ENCODE assay signal across 12 cellular contexts in the genomic region with DNA sequence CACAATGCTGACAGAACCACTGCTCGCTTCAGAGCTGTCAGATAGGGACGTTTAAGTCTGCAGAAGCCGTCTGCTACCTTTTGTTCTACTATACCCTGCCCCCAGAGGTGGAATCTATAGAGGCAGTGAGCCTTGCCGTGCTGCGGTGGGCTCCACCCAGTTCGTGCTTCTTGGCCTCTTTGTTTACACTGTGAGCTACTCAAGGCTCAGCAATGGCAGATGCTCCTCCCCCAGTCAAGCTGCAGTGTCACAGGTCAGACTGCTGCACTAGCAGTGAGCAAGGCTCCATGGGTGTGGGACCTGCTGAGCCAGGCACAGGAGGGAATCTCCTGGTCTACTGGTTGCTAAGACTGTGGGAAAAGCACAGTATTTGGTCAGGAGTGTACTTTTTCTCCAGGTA. TPM values are rescaled to one million over a fixed set of nuclear protein-coding genes. Genes with fewer than 3 reads are reported as not detected.
DNase-seq lines count a peak whose midpoint lies in the region; ATAC-seq and TF ChIP-seq lines count a peak whose summit lies in the region.
"Had no signal": no experiment of that assay in that cellular context is flagged by ENCODE, and none has a peak within 500 bp of the region (broad histone marks: within the 10 kb centered on the region; RNA-seq: fewer than 3 reads in every experiment).

No MANE protein-coding gene starts in this region.

- peaks cover 16% of the 10 kb centered on the region for H3K9me3 Mint-ChIP-seq in neural progenitor cell

- H2AFZ ChIP-seq in HCT116 (ENCODE audit: low read depth, low read length, poor library complexity, severe bottlenecking), result no peak overlapping the region
- peak overlapping the region; percentile 65 for H2AFZ ChIP-seq in neural progenitor cell (replicated peaks)

- H3K9me3 ChIP-seq in HCT116 (ENCODE audit: control insufficient read depth in 1 of 2, insufficient read depth in 1 of 2, low read depth in 1 of 2, low read length in 2 of 2) (no peaks in the 10 kb centered on the region), neural progenitor cell (ENCODE audit: low read depth) (no peaks in the 10 kb centered on the region)
- H3K9me3 ChIP-seq: lower lobe of right lung had no signal

- no peak overlapping the region for H3K27ac ChIP-seq in HCT116 (ENCODE audit: low read depth, low read length)
- no peak overlapping the region for H3K27ac ChIP-seq in neural progenitor cell
- H3K27ac ChIP-seq: lower lobe of right lung had no signal

- H3K4me1 ChIP-seq in HCT116 (ENCODE audit: control insufficient read depth in 1 of 2, insufficient read depth in 2 of 2, low read length in 2 of 2), result peaks cover 0 to 12% of the 10 kb centered on the region in 2 experiments; a peak in 2 of 4 replicates
- H3K4me1 ChIP-seq in neural progenitor cell, result peaks cover 17% of the 10 kb centered on the region

- no peaks in the 10 kb centered on the region for H3K79me2 ChIP-seq in HCT116 (ENCODE audit: insufficient read depth, low read length)
- no peaks in the 10 kb centered on the region for H3K79me2 ChIP-seq in neural progenitor cell (ENCODE audit: low read depth)

- H3F3A ChIP-seq in neural progenitor cell (ENCODE audit: low read depth), result no peaks in the 10 kb centered on the region

- ATAC-seq in HCT116 (peak; percentile 82), GM19035 (IDR thresholded peaks at IDR 0.05; ENCODE audit: unreplicated experiment) (no peak)
- ATAC-seq: sciatic nerve had no signal

- H3K9ac ChIP-seq in HCT116 (ENCODE audit: low read length) (no peak overlapping the region), neural progenitor cell (no peak overlapping the region)

- no TSS peak for BruUV-seq in HCT116 (replicated peaks; lab: Mats Ljungman, UMichigan)

- CTCF ChIA-PET in HCT116 (lab: Charles Lee), result interaction anchor here (1.4 kb wide), 1 partner anchor 9 kb away, joined by 3 read pairs; no protein-coding TSS in a partner anchor

- H3K9me2 ChIP-seq in HCT116 (ENCODE audit: insufficient read depth), result no peaks in the 10 kb centered on the region

- no peaks in the 10 kb centered on the region for H3K27me3 Mint-ChIP-seq in neural progenitor cell (ENCODE audit: insufficient read depth, low read depth)
- H3K27me3 Mint-ChIP-seq: activated naive CD4-positive, alpha-beta T cell treated with anti-CD3 and anti-CD28 coated beads, Interleukin-2, amount 10 ng/mL, durations not matched to agents 7 days and 5 days had no signal

- no peaks in the 10 kb centered on the region for H3K36me3 Mint-ChIP-seq in neural progenitor cell
- H3K36me3 Mint-ChIP-seq: activated naive CD4-positive, alpha-beta T cell treated with anti-CD3 and anti-CD28 coated beads, Interleukin-2, amount 10 ng/mL, durations not matched to agents 7 days and 5 days had no signal

- H3K27me3 ChIP-seq in HCT116 (ENCODE audit: insufficient read depth, low read length) (no peaks in the 10 kb centered on the region), neural progenitor cell (no peaks in the 10 kb centered on the region)

- H3K4me3 Mint-ChIP-seq in neural progenitor cell, result no peak overlapping the region
- H3K4me3 Mint-ChIP-seq: activated naive CD4-positive, alpha-beta T cell treated with anti-CD3 and anti-CD28 coated beads, Interleukin-2, amount 10 ng/mL, durations not matched to agents 7 days and 5 days had no signal

- H3K36me3 ChIP-seq in HCT116 (ENCODE audit: control insufficient read depth in 1 of 2, insufficient read depth in 2 of 2, low read length in 2 of 2), result no peaks in the 10 kb centered on the region
- H3K36me3 ChIP-seq in neural progenitor cell, result no peaks in the 10 kb centered on the region
- H3K36me3 ChIP-seq: lower lobe of right lung had no signal

- POLR2A ChIA-PET in HCT116 (lab: Charles Lee), result no interaction called here

- peak overlapping the region; percentile 31 for H3K4me2 ChIP-seq in HCT116 (ENCODE audit: low read length)
- H3K4me2 ChIP-seq in neural progenitor cell, result peak overlapping the region; percentile 71

- H3K4me1 Mint-ChIP-seq in neural progenitor cell, result peaks cover 10% of the 10 kb centered on the region
- H3K4me1 Mint-ChIP-seq: activated naive CD4-positive, alpha-beta T cell treated with anti-CD3 and anti-CD28 coated beads, Interleukin-2, amount 10 ng/mL, durations not matched to agents 7 days and 5 days had no signal

- DNase-seq in HCT116 (ENCODE audit: low read depth, low spot score) (no peak), NCI-H510A (lab: John Stamatoyannopoulos, UW) (peak; percentile 87), cardiac fibroblast (ENCODE audit: low read depth in 2 of 2) (peak; percentile 8 to 56), neural progenitor cell (ENCODE audit: low spot score) (peak; percentile 91), T-helper 9 cell (no peak)
- DNase-seq in stimulated activated CD4-positive, alpha-beta T cell treated with anti-CD3 and anti-CD28 coated beads, Interleukin-2, amount 100 ng/mL, for 48 hours, result no peak
- DNase-seq in stimulated activated CD4-positive, alpha-beta T cell treated with anti-CD3 and anti-CD28 coated beads, Interleukin-12 subunit alpha, Interleukin-12 subunit beta, amount 100 ng/mL, for 4 hours, result no peak
- DNase-seq: activated naive CD4-positive, alpha-beta T cell treated with anti-CD3 and anti-CD28 coated beads, Interleukin-2, amount 10 ng/mL, durations not matched to agents 7 days and 5 days; lower lobe of right lung; NCI-H2029 had no signal

- H3K4me3 ChIP-seq in HCT116 (replicated peaks in 1 of 2; ENCODE audit: low read depth in 1 of 2, low read length in 2 of 2) (no peak overlapping the region), cardiac fibroblast (replicated peaks in 1 of 2; ENCODE audit: low read depth in 2 of 2, low read length in 2 of 2) (no peak overlapping the region), neural progenitor cell (peak overlapping the region; percentile 20)
- H3K4me3 ChIP-seq: lower lobe of right lung had no signal

- TF ChIP-seq RAD21 in HCT116 (IDR thresholded peaks at IDR 0.05; ENCODE audit: low read depth), result no peak

- no peaks in the 10 kb centered on the region for H4K20me1 ChIP-seq in HCT116 (ENCODE audit: insufficient read depth)
- H4K20me1 ChIP-seq in neural progenitor cell (ENCODE audit: low read depth), result no peaks in the 10 kb centered on the region

- intact Hi-C loops in HCT116 (cut with micrococcal nuclease), result no loop called here

- no peak for TF ChIP-seq CTCF in HCT116 (IDR thresholded peaks at IDR 0.05 in 2 of 3, conservative IDR thresholded peaks at IDR 0.05 in 1 of 3; ENCODE audit: borderline replicate concordance in 1 of 3, insufficient read depth in 1 of 3, low read depth in 2 of 3, low read length in 2 of 3)
- TF ChIP-seq CTCF in cardiac fibroblast (IDR thresholded peaks at IDR 0.05; ENCODE audit: low read depth, low read length), result no peak
- TF ChIP-seq CTCF in neural progenitor cell (IDR thresholded peaks at IDR 0.05), result peak; percentile 35

- TF ChIP-seq POLR2A in HCT116 (IDR thresholded peaks at IDR 0.05; ENCODE audit: borderline replicate concordance, extremely low read depth, insufficient read depth, insufficient read length), result no peak

- RAD21 ChIA-PET in HCT116 (lab: Charles Lee; ENCODE audit: low non-redundant PET in 1 of 2, low total read pairs in 2 of 2, uncharacterized antibody in 2 of 2, unreplicated experiment in 2 of 2), result no interaction called here

- H3K27ac Mint-ChIP-seq in neural progenitor cell, result no peak overlapping the region
- H3K27ac Mint-ChIP-seq: activated naive CD4-positive, alpha-beta T cell treated with anti-CD3 and anti-CD28 coated beads, Interleukin-2, amount 10 ng/mL, durations not matched to agents 7 days and 5 days had no signal

TF ChIP-seq in HCT116, 20 proteins besides CTCF, POLR2A, EP300 and RAD21:
- TF ChIP-seq ZNF274 (IDR thresholded peaks at IDR 0.05; ENCODE audit: low read depth, low read length), result no peak
- TF ChIP-seq, protein P1, sequence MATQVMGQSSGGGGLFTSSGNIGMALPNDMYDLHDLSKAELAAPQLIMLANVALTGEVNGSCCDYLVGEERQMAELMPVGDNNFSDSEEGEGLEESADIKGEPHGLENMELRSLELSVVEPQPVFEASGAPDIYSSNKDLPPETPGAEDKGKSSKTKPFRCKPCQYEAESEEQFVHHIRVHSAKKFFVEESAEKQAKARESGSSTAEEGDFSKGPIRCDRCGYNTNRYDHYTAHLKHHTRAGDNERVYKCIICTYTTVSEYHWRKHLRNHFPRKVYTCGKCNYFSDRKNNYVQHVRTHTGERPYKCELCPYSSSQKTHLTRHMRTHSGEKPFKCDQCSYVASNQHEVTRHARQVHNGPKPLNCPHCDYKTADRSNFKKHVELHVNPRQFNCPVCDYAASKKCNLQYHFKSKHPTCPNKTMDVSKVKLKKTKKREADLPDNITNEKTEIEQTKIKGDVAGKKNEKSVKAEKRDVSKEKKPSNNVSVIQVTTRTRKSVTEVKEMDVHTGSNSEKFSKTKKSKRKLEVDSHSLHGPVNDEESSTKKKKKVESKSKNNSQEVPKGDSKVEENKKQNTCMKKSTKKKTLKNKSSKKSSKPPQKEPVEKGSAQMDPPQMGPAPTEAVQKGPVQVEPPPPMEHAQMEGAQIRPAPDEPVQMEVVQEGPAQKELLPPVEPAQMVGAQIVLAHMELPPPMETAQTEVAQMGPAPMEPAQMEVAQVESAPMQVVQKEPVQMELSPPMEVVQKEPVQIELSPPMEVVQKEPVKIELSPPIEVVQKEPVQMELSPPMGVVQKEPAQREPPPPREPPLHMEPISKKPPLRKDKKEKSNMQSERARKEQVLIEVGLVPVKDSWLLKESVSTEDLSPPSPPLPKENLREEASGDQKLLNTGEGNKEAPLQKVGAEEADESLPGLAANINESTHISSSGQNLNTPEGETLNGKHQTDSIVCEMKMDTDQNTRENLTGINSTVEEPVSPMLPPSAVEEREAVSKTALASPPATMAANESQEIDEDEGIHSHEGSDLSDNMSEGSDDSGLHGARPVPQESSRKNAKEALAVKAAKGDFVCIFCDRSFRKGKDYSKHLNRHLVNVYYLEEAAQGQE (IDR thresholded peaks at IDR 0.05; ENCODE audit: low read depth), result no peak
- no peak for TF ChIP-seq CEBPB (IDR thresholded peaks at IDR 0.05; ENCODE audit: low read depth)
- no peak for TF ChIP-seq EZH2 (IDR thresholded peaks at IDR 0.05)
- no peak for TF ChIP-seq EGR1 (IDR thresholded peaks at IDR 0.05; ENCODE audit: low read depth)
- no peak for TF ChIP-seq YY1 (IDR thresholded peaks at IDR 0.05; ENCODE audit: extremely low read depth, insufficient replicate concordance, low read depth, low read length)
- no peak for TF ChIP-seq CBX3 (IDR thresholded peaks at IDR 0.05; ENCODE audit: low read depth)
TF ChIP-seq in HCT116: peak in this region for 0.

RNA-seq across cellular contexts. Expression of a gene that starts 47.1 kb away (rescaled TPM):
- total RNA-seq in HCT116 (2021; ENCODE audit: unreplicated experiment) (6.0 TPM), neural progenitor cell (ENCODE audit: low replicate concordance) (11.4 and 15.2 TPM in 2 replicates)
- polyA plus RNA-seq in HCT116 (2012), result 2.6 and 2.8 TPM in 2 replicates

RNA-seq across cellular contexts. Expression of a gene that starts 47.1 kb away (rescaled TPM):
- 25.7 TPM for total RNA-seq in HCT116 (2021; ENCODE audit: unreplicated experiment)
- polyA plus RNA-seq in HCT116 (2012), result 10.3 and 12.5 TPM in 2 replicates
- total RNA-seq in neural progenitor cell (ENCODE audit: low replicate concordance), result 44.3 and 49.2 TPM in 2 replicates

Comparison
In these comparisons a context has a peak if more than half of its experiments do, and no peak if none do; other contexts are left out.
1. DNase-seq: peak in NCI-H510A (single experiment), cardiac fibroblast (2 of 2) and neural progenitor cell (single experiment); none in HCT116 (single experiment), T-helper 9 cell (single experiment), stimulated activated CD4-positive, alpha-beta T cell treated with anti-CD3 and anti-CD28 coated beads, Interleukin-2, amount 100 ng/mL, for 48 hours (0 of 2) and stimulated activated CD4-positive, alpha-beta T cell treated with anti-CD3 and anti-CD28 coated beads, Interleukin-12 subunit alpha, Interleukin-12 subunit beta, amount 100 ng/mL, for 4 hours (single experiment).